ENCODE assay signal across 28 cellular contexts in genomic region chr1:39620659-39621165, GRCh38. TPM values are rescaled to one million over a fixed set of nuclear protein-coding genes. Genes with fewer than 3 reads are reported as not detected.
"Had no signal": no experiment of that assay in that cellular context is flagged by ENCODE, and none has a peak within 500 bp of the region (broad histone marks: within the 10 kb centered on the region; RNA-seq: fewer than 3 reads in every experiment).

No MANE protein-coding gene starts in this region.

- H3K36me3 ChIP-seq: gastroesophageal sphincter, neural progenitor cell, stomach, transverse colon had no signal

- H3K27me3 ChIP-seq: gastroesophageal sphincter, pancreas, stomach, transverse colon had no signal

- H3K27ac Mint-ChIP-seq: immature natural killer cell; natural killer cell treated with Interleukin-12 subunit alpha and Interleukin-12 subunit beta and Interleukin-15 and Interleukin-18, amount 100 ng/mL, for 72 hours; neural progenitor cell; progenitor cell of endocrine pancreas had no signal

- H3K4me1 Mint-ChIP-seq: central memory CD8-positive, alpha-beta T cell; immature natural killer cell; neural progenitor cell had no signal

- H3K4me3 ChIP-seq: gastroesophageal sphincter, mucosa of descending colon, neural progenitor cell, pancreas, skin epidermis, stomach, thoracic aorta, transverse colon had no signal

- H3K4me1 ChIP-seq: neural progenitor cell, pancreas, transverse colon had no signal

- DNase-seq: cortex of kidney; effector memory CD4-positive, alpha-beta T cell; foreskin fibroblast; glutamatergic neuron; immature natural killer cell; kidney; left colon; mucosa of descending colon; nucleus accumbens; pancreas; stimulated activated CD4-positive, alpha-beta T cell treated with anti-CD3 and anti-CD28 coated beads, Interleukin-2, amount 100 ng/mL, for 24 hours; stimulated activated naive CD4-positive, alpha-beta T cell; stomach; substantia nigra; transverse colon had no signal

- H3K4me2 ChIP-seq: neural progenitor cell had no signal

- H3K4me3 Mint-ChIP-seq: central memory CD8-positive, alpha-beta T cell; immature natural killer cell; natural killer cell treated with Interleukin-12 subunit alpha and Interleukin-12 subunit beta and Interleukin-15 and Interleukin-18, amount 100 ng/mL, for 72 hours; neural progenitor cell had no signal

- H3K9me3 Mint-ChIP-seq: central memory CD8-positive, alpha-beta T cell; immature natural killer cell; natural killer cell treated with Interleukin-12 subunit alpha and Interleukin-12 subunit beta and Interleukin-15 and Interleukin-18, amount 100 ng/mL, for 72 hours; neural progenitor cell had no signal

- ATAC-seq: esophagus mucosa; gastroesophageal sphincter; left colon; mucosa of descending colon; natural killer cell treated with Interleukin-12 subunit alpha and Interleukin-12 subunit beta and Interleukin-15 and Interleukin-18, amount 100 ng/mL, for 72 hours; pancreas; sciatic nerve had no signal

- H3K9me3 ChIP-seq: gastroesophageal sphincter, mucosa of descending colon, pancreas, stomach, thoracic aorta, transverse colon had no signal

- FAIRE-seq: endometrium, kidney, pancreas had no signal

- H3K9ac ChIP-seq: neural progenitor cell had no signal

- H3K36me3 Mint-ChIP-seq: immature natural killer cell; natural killer cell treated with Interleukin-12 subunit alpha and Interleukin-12 subunit beta and Interleukin-15 and Interleukin-18, amount 100 ng/mL, for 72 hours; neural progenitor cell had no signal

- H2AFZ ChIP-seq: neural progenitor cell had no signal

- H3K27ac ChIP-seq: gastroesophageal sphincter, neural progenitor cell, pancreas, skin epidermis, stomach, thoracic aorta, transverse colon had no signal

RNA-seq across cellular contexts. Expression of gene HEYL, which starts 18.7 kb away (rescaled TPM):
- total RNA-seq: fibroblast of lung; natural killer cell treated with Interleukin-12 subunit alpha and Interleukin-12 subunit beta and Interleukin-15 and Interleukin-18, amount 100 ng/mL, for 72 hours had no signal
- polyA plus RNA-seq: immature natural killer cell had no signal

RNA-seq across cellular contexts. Expression of gene NT5C1A, which starts 51.2 kb away (rescaled TPM):
- total RNA-seq: esophagus mucosa, fibroblast of lung, left colon, lower leg skin, progenitor cell of endocrine pancreas, transverse colon, ureter had no signal
- polyA plus RNA-seq: fibroblast of lung, immature natural killer cell had no signal
